Comparison of ENCODE assay signal across 25 cellular contexts in the genomic region with DNA sequence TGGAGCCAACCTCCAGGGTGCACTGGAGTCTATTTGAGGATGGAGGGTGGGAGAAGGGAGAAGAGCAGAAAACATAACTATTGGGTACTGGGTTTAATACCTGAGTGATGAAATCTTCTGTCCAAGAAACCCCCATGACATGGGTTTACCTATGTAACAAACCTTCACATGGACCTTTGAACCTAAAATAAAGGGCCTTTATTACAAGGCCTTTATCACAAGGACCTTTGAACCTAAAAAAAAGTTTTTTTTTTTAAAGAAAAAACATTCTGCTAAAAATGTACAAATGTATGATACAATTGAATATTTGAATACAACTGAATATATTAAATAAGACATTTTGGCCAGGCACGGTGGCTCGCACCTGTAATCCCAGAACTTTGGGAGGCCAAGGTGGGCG.
"Had no signal": no experiment of that assay in that cellular context is flagged by ENCODE, and none has a peak within 500 bp of the region (broad histone marks: within the 10 kb centered on the region; RNA-seq: fewer than 3 reads in every experiment).

No MANE protein-coding gene starts in this region.

- H3K9me3 ChIP-seq: esophagus squamous epithelium, gastrocnemius medialis, heart right ventricle, left lung, lower lobe of right lung, mucosa of descending colon had no signal

- ATAC-seq: esophagus mucosa, gastrocnemius medialis, heart right ventricle, left lung, left ventricle myocardium superior, lower lobe of right lung, mucosa of descending colon had no signal

- FAIRE-seq: colon, endothelial cell of umbilical vein, islet of Langerhans, kidney had no signal

- H3K4me3 ChIP-seq: coronary artery, dorsolateral prefrontal cortex, esophagus squamous epithelium, gastrocnemius medialis, heart right ventricle, left lung, lower lobe of right lung, mucosa of descending colon had no signal

- H3K27ac Mint-ChIP-seq: mesothelial cell of epicardium, naive B cell had no signal

- H3K36me3 ChIP-seq: esophagus squamous epithelium, gastrocnemius medialis, heart right ventricle, left lung, lower lobe of right lung had no signal

- H3K4me1 Mint-ChIP-seq: mesothelial cell of epicardium, naive B cell had no signal

- H3K27ac ChIP-seq: coronary artery, dorsolateral prefrontal cortex, esophagus squamous epithelium, gastrocnemius medialis, heart right ventricle, left lung, lower lobe of right lung had no signal

- H3K36me3 Mint-ChIP-seq: mesothelial cell of epicardium, naive B cell had no signal

- H3K4me1 ChIP-seq: gastrocnemius medialis, heart right ventricle, lower lobe of right lung had no signal

- H3K4me3 Mint-ChIP-seq: mesothelial cell of epicardium, naive B cell had no signal

- H3K27me3 ChIP-seq: dorsolateral prefrontal cortex, esophagus squamous epithelium, gastrocnemius medialis had no signal

- DNase-seq: dermis blood vessel endothelial cell; dorsolateral prefrontal cortex; effector CD4-positive, alpha-beta T cell; effector memory CD4-positive, alpha-beta T cell; esophagus squamous epithelium; foreskin fibroblast; foreskin melanocyte; gastrocnemius medialis; glutamatergic neuron; head of caudate nucleus; heart right ventricle; kidney; kidney glomerular epithelial cell; left lung; left ventricle myocardium superior; lower lobe of right lung; mesenchymal stem cell; mucosa of descending colon; naive B cell had no signal
